18 cellular contexts compared by ENCODE assay signal in genomic region chr17:60851181-60851580, GRCh38.
"Had no signal": no experiment of that assay in that cellular context is flagged by ENCODE, and none has a peak within 500 bp of the region (broad histone marks: within the 10 kb centered on the region; RNA-seq: fewer than 3 reads in every experiment).

No MANE protein-coding gene starts in this region.

- H3K27me3 ChIP-seq: adrenal gland, esophagus squamous epithelium, pancreas, upper lobe of right lung had no signal

- H3K36me3 ChIP-seq: adrenal gland, esophagus squamous epithelium, pancreas, upper lobe of right lung had no signal

- ATAC-seq: activated naive CD4-positive, alpha-beta T cell treated with anti-CD3 and anti-CD28 coated beads, Interleukin-2, amount 50 U/mL, for 72 hours; mucosa of descending colon; pancreas; sciatic nerve; upper lobe of right lung had no signal

- H3K4me3 Mint-ChIP-seq: activated T-helper 1 cell treated with anti-CD3 and anti-CD28 coated beads, Interleukin-12 subunit alpha, Interleukin-12 subunit beta, Interleukin-2, Interleukin-4 antibody, amounts not matched to agents 30 ng/mL and 10 ng/mL and 1 ng/mL, durations not matched to agents 14 hours and 24 hours and 36 hours had no signal

- H3K9me3 Mint-ChIP-seq: activated naive CD4-positive, alpha-beta T cell treated with anti-CD3 and anti-CD28 coated beads, Interleukin-2, amount 50 U/mL, for 72 hours; activated T-helper 1 cell treated with anti-CD3 and anti-CD28 coated beads, Interleukin-12 subunit alpha, Interleukin-12 subunit beta, Interleukin-2, Interleukin-4 antibody, amounts not matched to agents 30 ng/mL and 10 ng/mL and 1 ng/mL, durations not matched to agents 14 hours and 24 hours and 36 hours had no signal

- H3K4me3 ChIP-seq: adrenal gland, esophagus squamous epithelium, mucosa of descending colon, pancreas, smooth muscle cell, upper lobe of right lung had no signal

- H3K27ac ChIP-seq: adrenal gland, esophagus squamous epithelium, pancreas, upper lobe of right lung had no signal

- DNase-seq: activated CD4-positive, alpha-beta T cell treated with anti-CD3 and anti-CD28 coated beads, Interleukin-2, amount 50 U/mL, for 4 hours; activated gamma-delta T cell treated with Interleukin-2 at 50 U/mL for 16 hours; activated T-cell treated with anti-CD3 and anti-CD28 coated beads for 4 hours; adrenal gland; dermis blood vessel endothelial cell; effector memory CD4-positive, alpha-beta T cell; esophagus squamous epithelium; mesenchymal stem cell; mucosa of descending colon; naive B cell; stimulated activated CD4-positive, alpha-beta T cell treated with anti-CD3 and anti-CD28 coated beads, Interleukin-4, amount 100 ng/mL, for 24 hours; stimulated activated naive CD4-positive, alpha-beta T cell; upper lobe of right lung had no signal

- H3K9me3 ChIP-seq: adrenal gland, esophagus squamous epithelium, mucosa of descending colon, pancreas, upper lobe of right lung had no signal

- H3K27ac Mint-ChIP-seq: activated naive CD4-positive, alpha-beta T cell treated with anti-CD3 and anti-CD28 coated beads, Interleukin-2, amount 50 U/mL, for 72 hours; activated T-helper 1 cell treated with anti-CD3 and anti-CD28 coated beads, Interleukin-12 subunit alpha, Interleukin-12 subunit beta, Interleukin-2, Interleukin-4 antibody, amounts not matched to agents 30 ng/mL and 10 ng/mL and 1 ng/mL, durations not matched to agents 14 hours and 24 hours and 36 hours; naive B cell had no signal

- H3K36me3 Mint-ChIP-seq: activated naive CD4-positive, alpha-beta T cell treated with anti-CD3 and anti-CD28 coated beads, Interleukin-2, amount 50 U/mL, for 72 hours; naive B cell had no signal

- H3K4me1 ChIP-seq: adrenal gland, esophagus squamous epithelium, pancreas, upper lobe of right lung had no signal

- H3K4me2 ChIP-seq: smooth muscle cell had no signal

- H3K27me3 Mint-ChIP-seq: naive B cell had no signal
